In the genomic region with DNA sequence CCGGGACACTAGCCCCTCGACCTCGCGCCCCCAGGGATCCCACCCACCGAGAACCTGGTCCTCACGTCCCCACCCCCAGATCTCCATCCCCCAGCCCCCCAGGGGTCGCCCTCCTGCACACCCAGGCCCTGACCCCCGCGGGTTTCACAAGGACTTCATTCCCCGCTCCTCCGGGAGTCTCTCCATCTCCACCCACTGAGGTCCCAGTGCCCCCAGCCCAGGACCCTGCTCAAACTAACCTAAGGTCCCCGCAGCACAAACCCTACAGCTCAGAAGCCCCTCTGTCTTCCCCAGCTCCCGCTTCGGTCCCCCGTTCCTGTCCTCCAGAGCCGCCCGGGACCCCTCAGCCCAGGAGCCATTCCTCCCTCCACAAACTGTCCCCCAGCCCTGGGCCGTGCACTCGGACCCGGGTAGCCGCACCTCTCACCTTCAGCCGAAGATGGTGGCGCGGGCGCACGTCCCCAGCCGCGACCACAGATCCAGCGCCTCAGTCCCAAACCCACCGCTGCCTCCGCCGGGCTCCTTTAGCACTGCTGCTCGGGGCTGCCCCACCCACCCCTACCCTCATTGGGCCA, we compare ENCODE assay signal across 1 cellular context.
TF ChIP-seq lines count a peak whose summit lies in the region.

Gene MYH10 (minus strand): TSS at position 499 of the 575 bp plus-strand sequence. CDS start 7,479 bp downstream, outside the sequence.

TF ChIP-seq in HepG2, 621 proteins besides CTCF, POLR2A, EP300 and RAD21 (continued from another document and continues in another):
- TF ChIP-seq PRDM15 (CRISPR knock-in tag; IDR thresholded peaks at IDR 0.05) = peak; percentile 28; the same call in 1 of the 2 replicates
- TF ChIP-seq RXRB (CRISPR knock-in tag; IDR thresholded peaks at IDR 0.05; ENCODE audit: borderline replicate concordance) = 0 out of 2 replicates have a peak, but pooled peaks have one; percentile 36
- peak; percentile 25; the same call in 1 of the 2 replicates for TF ChIP-seq GATAD1 (CRISPR knock-in tag; IDR thresholded peaks at IDR 0.05)
- TF ChIP-seq RXRA (CRISPR knock-in tag; IDR thresholded peaks at IDR 0.05) = 0 out of 2 replicates have a peak, but pooled peaks have one; percentile 5
- 0 out of 2 replicates have a peak, but pooled peaks have one; percentile 28 for TF ChIP-seq GATA4 (IDR thresholded peaks at IDR 0.05; ENCODE audit: borderline replicate concordance, low read depth)
- no peak for TF ChIP-seq ZNF761 (CRISPR knock-in tag; conservative IDR thresholded peaks at IDR 0.05)
- TF ChIP-seq CREM (IDR thresholded peaks at IDR 0.05) = 0 out of 2 replicates have a peak, but pooled peaks have one; percentile 26
- no peak for TF ChIP-seq CREM (CRISPR knock-in tag; IDR thresholded peaks at IDR 0.05)
- TF ChIP-seq ISX (CRISPR knock-in tag; conservative IDR thresholded peaks at IDR 0.05) = 0 out of 2 replicates have a peak, but pooled peaks have one; percentile 69
- peak; percentile 15; the same call in 1 of the 2 replicates for TF ChIP-seq GATAD2A (CRISPR knock-in tag; IDR thresholded peaks at IDR 0.05)
- TF ChIP-seq HOXA3 (CRISPR knock-in tag; IDR thresholded peaks at IDR 0.05) = 0 out of 2 replicates have a peak, but pooled peaks have one; percentile 13
- TF ChIP-seq ZNF740 (CRISPR knock-in tag; IDR thresholded peaks at IDR 0.05) = peak; percentile 35; the same call in 1 of the 2 replicates
- 0 out of 2 replicates have a peak, but pooled peaks have one; percentile 9 for TF ChIP-seq ZSCAN29 (CRISPR knock-in tag; conservative IDR thresholded peaks at IDR 0.05)
- TF ChIP-seq SOX6 (IDR thresholded peaks at IDR 0.05) = no peak
- TF ChIP-seq SOX6 (CRISPR knock-in tag; IDR thresholded peaks at IDR 0.05) = peak; percentile 7; the same call in 1 of the 2 replicates
- TF ChIP-seq RBM39 (IDR thresholded peaks at IDR 0.05; ENCODE audit: low read depth, low read length, poor library complexity, severe bottlenecking) = no peak
- no peak for TF ChIP-seq SPEN (CRISPR knock-in tag; IDR thresholded peaks at IDR 0.05; ENCODE audit: low read depth)
- 0 out of 2 replicates have a peak, but pooled peaks have one; percentile 8 for TF ChIP-seq MEIS1 (CRISPR knock-in tag; IDR thresholded peaks at IDR 0.05; ENCODE audit: borderline replicate concordance)
- TF ChIP-seq HMGXB4 (CRISPR knock-in tag; IDR thresholded peaks at IDR 0.05; ENCODE audit: borderline replicate concordance in 1 of 2, low read depth in 1 of 2) = peak in 1 of 2 experiments; percentile 15; a peak in 1 of 4 replicates
- peak; percentile 71 for TF ChIP-seq POLR2AphosphoS5 (IDR thresholded peaks at IDR 0.05; ENCODE audit: low read depth, low read length)
- TF ChIP-seq, protein P1, sequence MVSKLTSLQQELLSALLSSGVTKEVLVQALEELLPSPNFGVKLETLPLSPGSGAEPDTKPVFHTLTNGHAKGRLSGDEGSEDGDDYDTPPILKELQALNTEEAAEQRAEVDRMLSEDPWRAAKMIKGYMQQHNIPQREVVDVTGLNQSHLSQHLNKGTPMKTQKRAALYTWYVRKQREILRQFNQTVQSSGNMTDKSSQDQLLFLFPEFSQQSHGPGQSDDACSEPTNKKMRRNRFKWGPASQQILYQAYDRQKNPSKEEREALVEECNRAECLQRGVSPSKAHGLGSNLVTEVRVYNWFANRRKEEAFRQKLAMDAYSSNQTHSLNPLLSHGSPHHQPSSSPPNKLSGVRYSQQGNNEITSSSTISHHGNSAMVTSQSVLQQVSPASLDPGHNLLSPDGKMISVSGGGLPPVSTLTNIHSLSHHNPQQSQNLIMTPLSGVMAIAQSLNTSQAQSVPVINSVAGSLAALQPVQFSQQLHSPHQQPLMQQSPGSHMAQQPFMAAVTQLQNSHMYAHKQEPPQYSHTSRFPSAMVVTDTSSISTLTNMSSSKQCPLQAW (CRISPR knock-in tag; IDR thresholded peaks at IDR 0.05) = 0 out of 2 replicates have a peak, but pooled peaks have one; percentile 29
- TF ChIP-seq KLF11 (CRISPR knock-in tag; IDR thresholded peaks at IDR 0.05) = 0 out of 2 replicates have a peak, but pooled peaks have one; percentile 58
- peak; percentile 26; the same call in 1 of the 2 replicates for TF ChIP-seq ELF1 (CRISPR knock-in tag; IDR thresholded peaks at IDR 0.05)
- TF ChIP-seq ZNF746 (CRISPR knock-in tag; IDR thresholded peaks at IDR 0.05) = 0 out of 2 replicates have a peak, but pooled peaks have one; percentile 29
- TF ChIP-seq PHB2 (IDR thresholded peaks at IDR 0.05; ENCODE audit: partially characterized antibody) = no peak
- TF ChIP-seq, protein P2, sequence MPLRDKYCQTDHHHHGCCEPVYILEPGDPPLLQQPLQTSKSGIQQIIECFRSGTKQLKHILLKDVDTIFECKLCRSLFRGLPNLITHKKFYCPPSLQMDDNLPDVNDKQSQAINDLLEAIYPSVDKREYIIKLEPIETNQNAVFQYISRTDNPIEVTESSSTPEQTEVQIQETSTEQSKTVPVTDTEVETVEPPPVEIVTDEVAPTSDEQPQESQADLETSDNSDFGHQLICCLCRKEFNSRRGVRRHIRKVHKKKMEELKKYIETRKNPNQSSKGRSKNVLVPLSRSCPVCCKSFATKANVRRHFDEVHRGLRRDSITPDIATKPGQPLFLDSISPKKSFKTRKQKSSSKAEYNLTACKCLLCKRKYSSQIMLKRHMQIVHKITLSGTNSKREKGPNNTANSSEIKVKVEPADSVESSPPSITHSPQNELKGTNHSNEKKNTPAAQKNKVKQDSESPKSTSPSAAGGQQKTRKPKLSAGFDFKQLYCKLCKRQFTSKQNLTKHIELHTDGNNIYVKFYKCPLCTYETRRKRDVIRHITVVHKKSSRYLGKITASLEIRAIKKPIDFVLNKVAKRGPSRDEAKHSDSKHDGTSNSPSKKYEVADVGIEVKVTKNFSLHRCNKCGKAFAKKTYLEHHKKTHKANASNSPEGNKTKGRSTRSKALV (CRISPR knock-in tag; IDR thresholded peaks at IDR 0.05) = peak; percentile 67; the same call in 1 of the 2 replicates
- no peak for TF ChIP-seq KAT2B (IDR thresholded peaks at IDR 0.05; ENCODE audit: borderline replicate concordance, low read depth, low read length)
- TF ChIP-seq ZNF790 (CRISPR knock-in tag; IDR thresholded peaks at IDR 0.05; ENCODE audit: borderline replicate concordance) = peak; percentile 28; the same call in 1 of the 2 replicates
- no peak for TF ChIP-seq ZFP36L1 (CRISPR knock-in tag; IDR thresholded peaks at IDR 0.05)
- TF ChIP-seq PHF8 (CRISPR knock-in tag; IDR thresholded peaks at IDR 0.05) = peak; percentile 7; the same call in 1 of the 2 replicates
- no peak for TF ChIP-seq ZBTB1 (CRISPR knock-in tag; IDR thresholded peaks at IDR 0.05; ENCODE audit: borderline replicate concordance)
- TF ChIP-seq SOX13 (IDR thresholded peaks at IDR 0.05) = 0 out of 2 replicates have a peak, but pooled peaks have one; percentile 0
- TF ChIP-seq SOX13 (CRISPR knock-in tag; conservative IDR thresholded peaks at IDR 0.05 in 1 of 2, IDR thresholded peaks at IDR 0.05 in 1 of 2) = no peak
- TF ChIP-seq ZNF75D (CRISPR knock-in tag; IDR thresholded peaks at IDR 0.05; ENCODE audit: borderline replicate concordance) = no peak
- TF ChIP-seq ZNF670 (CRISPR knock-in tag; IDR thresholded peaks at IDR 0.05; ENCODE audit: borderline replicate concordance) = 0 out of 2 replicates have a peak, but pooled peaks have one; percentile 23
- TF ChIP-seq SMYD3 (CRISPR knock-in tag; IDR thresholded peaks at IDR 0.05) = no peak
- 0 out of 2 replicates have a peak, but pooled peaks have one; percentile 60 for TF ChIP-seq ZNF331 (CRISPR knock-in tag; IDR thresholded peaks at IDR 0.05)
- TF ChIP-seq, protein P3, sequence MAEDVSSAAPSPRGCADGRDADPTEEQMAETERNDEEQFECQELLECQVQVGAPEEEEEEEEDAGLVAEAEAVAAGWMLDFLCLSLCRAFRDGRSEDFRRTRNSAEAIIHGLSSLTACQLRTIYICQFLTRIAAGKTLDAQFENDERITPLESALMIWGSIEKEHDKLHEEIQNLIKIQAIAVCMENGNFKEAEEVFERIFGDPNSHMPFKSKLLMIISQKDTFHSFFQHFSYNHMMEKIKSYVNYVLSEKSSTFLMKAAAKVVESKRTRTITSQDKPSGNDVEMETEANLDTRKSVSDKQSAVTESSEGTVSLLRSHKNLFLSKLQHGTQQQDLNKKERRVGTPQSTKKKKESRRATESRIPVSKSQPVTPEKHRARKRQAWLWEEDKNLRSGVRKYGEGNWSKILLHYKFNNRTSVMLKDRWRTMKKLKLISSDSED (CRISPR knock-in tag; IDR thresholded peaks at IDR 0.05) = 0 out of 2 replicates have a peak, but pooled peaks have one; percentile 3
- peak; percentile 78; the same call in 1 of the 2 replicates for TF ChIP-seq CSRNP1 (CRISPR knock-in tag; IDR thresholded peaks at IDR 0.05)
- TF ChIP-seq NR2F6 (IDR thresholded peaks at IDR 0.05) = no peak
- peak; percentile 9; the same call in 1 of the 2 replicates for TF ChIP-seq NR2F6 (CRISPR knock-in tag; IDR thresholded peaks at IDR 0.05)
- TF ChIP-seq ATAD3A (CRISPR knock-in tag; IDR thresholded peaks at IDR 0.05) = no peak
- peak; percentile 54; the same call in 1 of the 2 replicates for TF ChIP-seq E2F2 (CRISPR knock-in tag; IDR thresholded peaks at IDR 0.05; ENCODE audit: borderline replicate concordance)
- no peak for TF ChIP-seq NONO (IDR thresholded peaks at IDR 0.05)
- 0 out of 2 replicates have a peak, but pooled peaks have one; percentile 27 for TF ChIP-seq NONO (CRISPR knock-in tag; conservative IDR thresholded peaks at IDR 0.05)
- TF ChIP-seq HDAC1 (CRISPR knock-in tag; IDR thresholded peaks at IDR 0.05) = 0 out of 2 replicates have a peak, but pooled peaks have one; percentile 15
- TF ChIP-seq ZBTB7A (CRISPR knock-in tag; IDR thresholded peaks at IDR 0.05) = peak; percentile 56; the same call in 1 of the 2 replicates
- no peak for TF ChIP-seq TOPORS (CRISPR knock-in tag; IDR thresholded peaks at IDR 0.05)
- no peak for TF ChIP-seq MATR3 (CRISPR knock-in tag; IDR thresholded peaks at IDR 0.05)
- TF ChIP-seq ZNF232 (CRISPR knock-in tag; IDR thresholded peaks at IDR 0.05; ENCODE audit: borderline replicate concordance) = peak; percentile 31; the same call in 1 of the 2 replicates
- TF ChIP-seq ZEB1 (IDR thresholded peaks at IDR 0.05; ENCODE audit: insufficient replicate concordance, low read depth) = no peak
- TF ChIP-seq STAT5B (CRISPR knock-in tag; IDR thresholded peaks at IDR 0.05) = 0 out of 2 replicates have a peak, but pooled peaks have one; percentile 11
- 0 out of 2 replicates have a peak, but pooled peaks have one; percentile 26 for TF ChIP-seq ZNF772 (CRISPR knock-in tag; IDR thresholded peaks at IDR 0.05)
- TF ChIP-seq HOXD1 (CRISPR knock-in tag; IDR thresholded peaks at IDR 0.05) = no peak
